Comparison of ENCODE assay signal across 9 cellular contexts in the genomic region with DNA sequence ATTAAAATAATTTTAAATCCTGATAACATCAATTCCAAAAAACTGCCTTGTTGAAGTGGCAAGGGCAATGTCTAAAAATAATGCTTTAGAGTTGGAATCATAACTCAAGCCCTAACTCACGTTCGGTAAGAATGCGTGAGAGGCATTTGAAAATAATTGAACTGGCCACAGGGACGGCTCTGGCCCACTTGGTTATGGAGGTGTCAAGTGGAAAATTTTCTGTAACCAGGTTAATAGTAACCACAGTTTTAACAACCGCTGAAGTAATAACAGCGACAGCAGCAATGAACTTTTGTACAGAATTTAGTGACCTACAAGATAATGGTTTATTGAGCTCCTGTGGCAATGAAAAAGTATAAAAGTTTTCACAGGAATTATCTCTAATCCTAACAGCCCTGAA.
DNase-seq lines count a peak whose midpoint lies in the region; ATAC-seq, FAIRE-seq and TF ChIP-seq lines count a peak whose summit lies in the region.
"Had no signal": no experiment of that assay in that cellular context is flagged by ENCODE, and none has a peak within 500 bp of the region (broad histone marks: within the 10 kb centered on the region; RNA-seq: fewer than 3 reads in every experiment).

No MANE protein-coding gene starts in this region.

- no peaks in the 10 kb centered on the region for H3K27me3 ChIP-seq in SK-N-SH (ENCODE audit: insufficient read depth)
- no peaks in the 10 kb centered on the region for H3K27me3 ChIP-seq in keratinocyte (ENCODE audit: control insufficient read depth, extremely low read depth, insufficient read depth, low read length)
- H3K27me3 ChIP-seq in stomach smooth muscle (ENCODE audit: control insufficient read depth in 1 of 2, insufficient read depth in 2 of 2, low read length in 2 of 2): no peaks in the 10 kb centered on the region

- no peaks in the 10 kb centered on the region for H3K27me3 Mint-ChIP-seq in activated naive CD8-positive, alpha-beta T cell

- H3K27ac Mint-ChIP-seq in activated naive CD8-positive, alpha-beta T cell: peak overlapping the region; percentile 99

- 49% methylated on average over 6 of the region's 6 CpGs for WGBS in SK-N-SH (ENCODE audit: low lambda C conversion rate)

- peaks cover 7% of the 10 kb centered on the region for H3K36me3 Mint-ChIP-seq in activated naive CD8-positive, alpha-beta T cell

- DNase-seq in SK-N-SH (no peak), keratinocyte (ENCODE audit: low read depth, low spot score) (no peak), COR-L47 (lab: John Stamatoyannopoulos, UW) (no peak), KBM-7 (no peak)

- H3K4me3 ChIP-seq in SK-N-SH (ENCODE audit: low read depth in 2 of 2, low read length in 1 of 2): peak overlapping the region in 1 of 2 experiments; percentile 46; a peak in 3 of 4 replicates
- H3K4me3 ChIP-seq in keratinocyte (ENCODE audit: control insufficient read depth in 2 of 3, extremely low read depth in 1 of 3, insufficient read depth in 2 of 3, low read depth in 1 of 3, low read length in 3 of 3): peak overlapping the region in 2 of 3 experiments; percentile 58 to 60
- peak overlapping the region in 1 of 2 donors; percentile 60 for H3K4me3 ChIP-seq in stomach smooth muscle (ENCODE audit: low read length in 2 of 2)

- TF ChIP-seq CTCF in SK-N-SH (IDR thresholded peaks at IDR 0.05) (no peak), keratinocyte (optimal IDR thresholded peaks at IDR 0.05 in 1 of 3, IDR thresholded peaks at IDR 0.05 in 1 of 3, conservative IDR thresholded peaks at IDR 0.05 in 1 of 3; ENCODE audit: extremely low read depth in 1 of 3, insufficient read depth in 2 of 3, low read length in 3 of 3) (no peak)

- ATAC-seq in SK-N-SH treated with all-trans-retinoic acid at 6 μM for 48 hours (no peak), HG02610 (IDR thresholded peaks at IDR 0.05; ENCODE audit: unreplicated experiment) (no peak)

- no peak for TF ChIP-seq EP300 in SK-N-SH (IDR thresholded peaks at IDR 0.05; ENCODE audit: borderline replicate concordance in 1 of 2, low read depth in 1 of 2, low read length in 1 of 2)

- H3K9me3 ChIP-seq in SK-N-SH (no peaks in the 10 kb centered on the region), keratinocyte (ENCODE audit: control insufficient read depth, low read depth, low read length) (no peaks in the 10 kb centered on the region), stomach smooth muscle (ENCODE audit: control insufficient read depth in 2 of 2, low read length in 2 of 2) (no peaks in the 10 kb centered on the region)

- peaks cover 52 to 54% of the 10 kb centered on the region in 2 experiments for H3K4me1 ChIP-seq in SK-N-SH (ENCODE audit: control insufficient read depth in 1 of 2, insufficient read depth in 2 of 2, low read depth in 1 of 2, low read length in 1 of 2)
- peaks cover 73% of the 10 kb centered on the region for H3K4me1 ChIP-seq in keratinocyte (ENCODE audit: control insufficient read depth, extremely low read depth, insufficient read depth, low read length)
- peaks cover 32% of the 10 kb centered on the region for H3K4me1 ChIP-seq in stomach smooth muscle (ENCODE audit: control insufficient read depth, insufficient read depth, low read length)

- in situ Hi-C loops in KBM-7 (cut with MboI; ENCODE audit: low pct_unique_long_range_greater_than_20kb, low sequenced_read_pairs): no loop called here

- peaks cover 45% of the 10 kb centered on the region for H3F3A ChIP-seq in SK-N-SH (replicated peaks; ENCODE audit: insufficient read depth)

- H2AFZ ChIP-seq in SK-N-SH (ENCODE audit: low read depth): no peak overlapping the region
- H2AFZ ChIP-seq in keratinocyte (ENCODE audit: control insufficient read depth, low read length): no peak overlapping the region

- H3K36me3 ChIP-seq in SK-N-SH (replicated peaks in 1 of 2; ENCODE audit: control insufficient read depth in 1 of 2, insufficient read depth in 2 of 2, low read length in 1 of 2): peaks cover 4 to 15% of the 10 kb centered on the region in 2 experiments
- peaks cover 8 to 25% of the 10 kb centered on the region in 2 experiments for H3K36me3 ChIP-seq in keratinocyte (ENCODE audit: control insufficient read depth in 2 of 2, extremely low read depth in 1 of 2, insufficient read depth in 2 of 2, low read length in 2 of 2)
- H3K36me3 ChIP-seq in stomach smooth muscle (ENCODE audit: control insufficient read depth in 2 of 2, insufficient read depth in 2 of 2, low read length in 2 of 2): peaks cover 0 to 2% of the 10 kb centered on the region in 2 donors

- no peak for TF ChIP-seq RAD21 in SK-N-SH (IDR thresholded peaks at IDR 0.05; ENCODE audit: low read length)

- H3K4me3 Mint-ChIP-seq in activated naive CD8-positive, alpha-beta T cell: peak overlapping the region; percentile 97

- peaks cover 37% of the 10 kb centered on the region for H4K20me1 ChIP-seq in SK-N-SH (ENCODE audit: insufficient read depth)
- peaks cover 13% of the 10 kb centered on the region for H4K20me1 ChIP-seq in keratinocyte (ENCODE audit: control insufficient read depth, extremely low read depth, insufficient read depth, low read length)

- H3K27ac ChIP-seq in SK-N-SH (ENCODE audit: low read depth in 2 of 2, low read length in 1 of 2) (peak overlapping the region; percentile 90 to 100), keratinocyte (ENCODE audit: control insufficient read depth, insufficient read depth, low read length) (peak overlapping the region; percentile 85), stomach smooth muscle (ENCODE audit: low read length) (peak overlapping the region; percentile 62)
- H3K27ac ChIP-seq: 22Rv1 had no signal

- H3K9me1 ChIP-seq in keratinocyte (ENCODE audit: control insufficient read depth, extremely low read depth, insufficient read depth, low read length): peaks cover 3% of the 10 kb centered on the region

- H3K9me3 Mint-ChIP-seq in activated naive CD8-positive, alpha-beta T cell (ENCODE audit: low read depth): no peaks in the 10 kb centered on the region

- peaks cover 99% of the 10 kb centered on the region for H3K4me1 Mint-ChIP-seq in activated naive CD8-positive, alpha-beta T cell (ENCODE audit: low read depth)

- peak overlapping the region; percentile 77 for H3K4me2 ChIP-seq in SK-N-SH
- H3K4me2 ChIP-seq in keratinocyte (ENCODE audit: control insufficient read depth, extremely low read depth, insufficient read depth, low read depth, low read length): peak overlapping the region; percentile 84

- H3K9ac ChIP-seq in SK-N-SH: peak overlapping the region; percentile 64; the same call in 1 of the 2 replicates
- H3K9ac ChIP-seq in keratinocyte (ENCODE audit: control insufficient read depth, extremely low read depth, insufficient read depth, low read length): peak overlapping the region; percentile 72
- H3K9ac ChIP-seq in stomach smooth muscle (ENCODE audit: low read length in 2 of 2): no peak overlapping the region

- CTCF ChIA-PET in SK-N-SH (lab: Yijun Ruan, JAX): interaction anchor here (1.7 to 4.0 kb wide), 3 partner anchors 12 to 218 kb away, joined by 4 to 24 read pairs (median 4); no protein-coding TSS in a partner anchor

- POLR2A ChIA-PET in SK-N-SH (lab: Yijun Ruan, JAX): no interaction called here

- no peak for FAIRE-seq in keratinocyte (lab: Jason Lieb, UNC)

- dilution Hi-C loops in keratinocyte (cut with MboI; ENCODE audit: extremely low pct_ligation_motif_present, low sequenced_read_pairs): loop anchor here (25.0 kb wide), 1 partner anchor 104 kb away; no protein-coding TSS in a partner anchor

- no peaks in the 10 kb centered on the region for H3K9me2 ChIP-seq in SK-N-SH

- H3K79me2 ChIP-seq in SK-N-SH (ENCODE audit: insufficient read depth): peaks cover 96% of the 10 kb centered on the region
- H3K79me2 ChIP-seq in keratinocyte (ENCODE audit: control insufficient read depth, insufficient read depth, low read length): peaks cover 91% of the 10 kb centered on the region

TF ChIP-seq in SK-N-SH, 30 proteins besides CTCF, POLR2A, EP300 and RAD21:
- TF ChIP-seq CHD2 (IDR thresholded peaks at IDR 0.05; ENCODE audit: low read length, partially characterized antibody) (no peak), JUND (IDR thresholded peaks at IDR 0.05) (no peak), GABPA (IDR thresholded peaks at IDR 0.05; ENCODE audit: low read depth) (no peak)

TF ChIP-seq in SK-N-SH treated with all-trans-retinoic acid at 6 μM for 48 hours, 23 proteins besides CTCF, POLR2A, EP300 and RAD21 (continues in another document):
- no peak for TF ChIP-seq OSR1 (CRISPR knock-in tag; IDR thresholded peaks at IDR 0.05)
- TF ChIP-seq ZFP3 (CRISPR knock-in tag; IDR thresholded peaks at IDR 0.05): no peak
- TF ChIP-seq PPARA (CRISPR knock-in tag; IDR thresholded peaks at IDR 0.05; ENCODE audit: borderline replicate concordance): no peak
- TF ChIP-seq SNAI2 (CRISPR knock-in tag; IDR thresholded peaks at IDR 0.05): no peak
- TF ChIP-seq BACH2 (CRISPR knock-in tag; IDR thresholded peaks at IDR 0.05; ENCODE audit: borderline replicate concordance): no peak
- TF ChIP-seq, protein P1, sequence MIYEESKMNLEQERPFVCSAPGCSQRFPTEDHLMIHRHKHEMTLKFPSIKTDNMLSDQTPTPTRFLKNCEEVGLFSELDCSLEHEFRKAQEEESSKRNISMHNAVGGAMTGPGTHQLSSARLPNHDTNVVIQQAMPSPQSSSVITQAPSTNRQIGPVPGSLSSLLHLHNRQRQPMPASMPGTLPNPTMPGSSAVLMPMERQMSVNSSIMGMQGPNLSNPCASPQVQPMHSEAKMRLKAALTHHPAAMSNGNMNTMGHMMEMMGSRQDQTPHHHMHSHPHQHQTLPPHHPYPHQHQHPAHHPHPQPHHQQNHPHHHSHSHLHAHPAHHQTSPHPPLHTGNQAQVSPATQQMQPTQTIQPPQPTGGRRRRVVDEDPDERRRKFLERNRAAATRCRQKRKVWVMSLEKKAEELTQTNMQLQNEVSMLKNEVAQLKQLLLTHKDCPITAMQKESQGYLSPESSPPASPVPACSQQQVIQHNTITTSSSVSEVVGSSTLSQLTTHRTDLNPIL (CRISPR knock-in tag; IDR thresholded peaks at IDR 0.05; ENCODE audit: low read depth): no peak
- TF ChIP-seq ZNF565 (CRISPR knock-in tag; conservative IDR thresholded peaks at IDR 0.05; ENCODE audit: low read depth): no peak
- TF ChIP-seq, protein P2, sequence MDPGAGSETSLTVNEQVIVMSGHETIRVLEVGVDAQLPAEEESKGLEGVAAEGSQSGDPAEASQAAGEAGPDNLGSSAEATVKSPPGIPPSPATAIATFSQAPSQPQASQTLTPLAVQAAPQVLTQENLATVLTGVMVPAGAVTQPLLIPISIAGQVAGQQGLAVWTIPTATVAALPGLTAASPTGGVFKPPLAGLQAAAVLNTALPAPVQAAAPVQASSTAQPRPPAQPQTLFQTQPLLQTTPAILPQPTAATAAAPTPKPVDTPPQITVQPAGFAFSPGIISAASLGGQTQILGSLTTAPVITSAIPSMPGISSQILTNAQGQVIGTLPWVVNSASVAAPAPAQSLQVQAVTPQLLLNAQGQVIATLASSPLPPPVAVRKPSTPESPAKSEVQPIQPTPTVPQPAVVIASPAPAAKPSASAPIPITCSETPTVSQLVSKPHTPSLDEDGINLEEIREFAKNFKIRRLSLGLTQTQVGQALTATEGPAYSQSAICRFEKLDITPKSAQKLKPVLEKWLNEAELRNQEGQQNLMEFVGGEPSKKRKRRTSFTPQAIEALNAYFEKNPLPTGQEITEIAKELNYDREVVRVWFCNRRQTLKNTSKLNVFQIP (CRISPR knock-in tag; IDR thresholded peaks at IDR 0.05; ENCODE audit: borderline replicate concordance, low read depth): no peak
- TF ChIP-seq RARB (CRISPR knock-in tag; IDR thresholded peaks at IDR 0.05): no peak
- no peak for TF ChIP-seq CSDC2 (CRISPR knock-in tag; IDR thresholded peaks at IDR 0.05)

Comparison
In these comparisons a context has a peak if more than half of its experiments do, and no peak if none do; other contexts are left out.
1. H3K9ac ChIP-seq: peak in SK-N-SH (single experiment) and keratinocyte (single experiment); none in stomach smooth muscle (0 of 2).
2. Peak in every context shown above with its lines, with median percentiles within 50 percentile points of each other: H3K27ac ChIP-seq.